1 cellular context compared by ENCODE assay signal in genomic region chr12:32021346-32021773, GRCh38.
TF ChIP-seq lines count a peak whose summit lies in the region.

No MANE protein-coding gene starts in this region.

TF ChIP-seq in K562, 482 proteins besides CTCF, POLR2A, EP300 and RAD21 (continued from another document and continues in another):
- TF ChIP-seq AFF4 (CRISPR knock-in tag; IDR thresholded peaks at IDR 0.05) (no peak), MLX (CRISPR knock-in tag; conservative IDR thresholded peaks at IDR 0.05) (peak in 1 of 2 experiments; percentile 83; a peak in 1 of 4 replicates), SLC30A9 (CRISPR knock-in tag; IDR thresholded peaks at IDR 0.05) (no peak), REST (CRISPR knock-in tag; IDR thresholded peaks at IDR 0.05; ENCODE audit: low read depth) (peak; percentile 44; the same call in 1 of the 2 replicates), SRSF1 (IDR thresholded peaks at IDR 0.05; ENCODE audit: low read depth, low read length) (no peak), NR2C2 (CRISPR knock-in tag; IDR thresholded peaks at IDR 0.05) (no peak), NR2C2 (tag; IDR thresholded peaks at IDR 0.05) (peak; percentile 91), E2F8 (IDR thresholded peaks at IDR 0.05; ENCODE audit: low read depth, partially characterized antibody) (no peak), MECOM (CRISPR knock-in tag; IDR thresholded peaks at IDR 0.05) (peak; percentile 98), ZNF224 (CRISPR knock-in tag; IDR thresholded peaks at IDR 0.05) (no peak), LEF1 (IDR thresholded peaks at IDR 0.05) (no peak), HDGF (IDR thresholded peaks at IDR 0.05) (0 out of 2 replicates have a peak, but pooled peaks have one; percentile 42), KDM2B (CRISPR knock-in tag; IDR thresholded peaks at IDR 0.05) (peak; percentile 86; the same call in 1 of the 2 replicates), XRCC4 (IDR thresholded peaks at IDR 0.05; ENCODE audit: extremely low read depth, insufficient read depth, insufficient read length) (no peak), DLX4 (CRISPR knock-in tag; IDR thresholded peaks at IDR 0.05) (0 out of 2 replicates have a peak, but pooled peaks have one; percentile 35), BRCA1 (IDR thresholded peaks at IDR 0.05) (no peak), BRCA1 (CRISPR knock-in tag; IDR thresholded peaks at IDR 0.05) (no peak), ZSCAN32 (CRISPR knock-in tag; IDR thresholded peaks at IDR 0.05) (peak; percentile 82), ZBTB49 (CRISPR knock-in tag; IDR thresholded peaks at IDR 0.05; ENCODE audit: borderline replicate concordance) (no peak), KAT7 (CRISPR knock-in tag; IDR thresholded peaks at IDR 0.05; ENCODE audit: borderline replicate concordance) (no peak), SIX5 (IDR thresholded peaks at IDR 0.05; ENCODE audit: borderline replicate concordance in 1 of 2, insufficient read depth in 1 of 2, low read depth in 1 of 2, low read length in 2 of 2) (no peak), SRSF3 (IDR thresholded peaks at IDR 0.05; ENCODE audit: insufficient read depth, low read length) (no peak), FOXA1 (IDR thresholded peaks at IDR 0.05; ENCODE audit: borderline replicate concordance) (no peak), ZNF778 (CRISPR knock-in tag; IDR thresholded peaks at IDR 0.05) (no peak), EGR1 (conservative IDR thresholded peaks at IDR 0.05) (no peak), CREM (IDR thresholded peaks at IDR 0.05; ENCODE audit: low read depth) (no peak), NFYB (IDR thresholded peaks at IDR 0.05; ENCODE audit: extremely low read depth, insufficient read length) (no peak), BRD4 (IDR thresholded peaks at IDR 0.05) (no peak), RBM25 (IDR thresholded peaks at IDR 0.05; ENCODE audit: low read depth, low read length, severe bottlenecking) (no peak), MTA3 (IDR thresholded peaks at IDR 0.05; ENCODE audit: borderline replicate concordance) (no peak), ZFP36 (IDR thresholded peaks at IDR 0.05; ENCODE audit: low read depth, low read length, partially characterized antibody) (no peak), ARHGAP35 (IDR thresholded peaks at IDR 0.05; ENCODE audit: partially characterized antibody) (no peak), FOXA3 (CRISPR knock-in tag; conservative IDR thresholded peaks at IDR 0.05 in 1 of 2, IDR thresholded peaks at IDR 0.05 in 1 of 2) (peak in 1 of 2 experiments; percentile 41; a peak in 2 of 4 replicates), DDX20 (tag; IDR thresholded peaks at IDR 0.05; ENCODE audit: low read depth) (peak; percentile 99), ID3 (CRISPR knock-in tag; IDR thresholded peaks at IDR 0.05) (peak; percentile 97), ID3 (tag; IDR thresholded peaks at IDR 0.05) (peak; percentile 100), PBX2 (CRISPR knock-in tag; IDR thresholded peaks at IDR 0.05; ENCODE audit: low read depth) (no peak), PBX2 (tag; conservative IDR thresholded peaks at IDR 0.05; ENCODE audit: low read depth) (peak; percentile 88), NR3C1 (CRISPR knock-in tag; IDR thresholded peaks at IDR 0.05) (no peak), RBM14 (IDR thresholded peaks at IDR 0.05; ENCODE audit: borderline replicate concordance, insufficient read depth, low read depth, low read length) (no peak), TAF15 (IDR thresholded peaks at IDR 0.05; ENCODE audit: low read depth, low read length) (no peak), ZBTB17 (CRISPR knock-in tag; IDR thresholded peaks at IDR 0.05) (peak; percentile 95), HMG20B (CRISPR knock-in tag; IDR thresholded peaks at IDR 0.05) (0 out of 2 replicates have a peak, but pooled peaks have one; percentile 68), NELFE (IDR thresholded peaks at IDR 0.05; ENCODE audit: insufficient read depth, insufficient read length) (no peak), RHOXF2B (CRISPR knock-in tag; conservative IDR thresholded peaks at IDR 0.05) (peak; percentile 96), HMG20A (CRISPR knock-in tag; conservative IDR thresholded peaks at IDR 0.05) (peak; percentile 78)
